Comparison of ENCODE assay signal across 8 cellular contexts in the genomic region with DNA sequence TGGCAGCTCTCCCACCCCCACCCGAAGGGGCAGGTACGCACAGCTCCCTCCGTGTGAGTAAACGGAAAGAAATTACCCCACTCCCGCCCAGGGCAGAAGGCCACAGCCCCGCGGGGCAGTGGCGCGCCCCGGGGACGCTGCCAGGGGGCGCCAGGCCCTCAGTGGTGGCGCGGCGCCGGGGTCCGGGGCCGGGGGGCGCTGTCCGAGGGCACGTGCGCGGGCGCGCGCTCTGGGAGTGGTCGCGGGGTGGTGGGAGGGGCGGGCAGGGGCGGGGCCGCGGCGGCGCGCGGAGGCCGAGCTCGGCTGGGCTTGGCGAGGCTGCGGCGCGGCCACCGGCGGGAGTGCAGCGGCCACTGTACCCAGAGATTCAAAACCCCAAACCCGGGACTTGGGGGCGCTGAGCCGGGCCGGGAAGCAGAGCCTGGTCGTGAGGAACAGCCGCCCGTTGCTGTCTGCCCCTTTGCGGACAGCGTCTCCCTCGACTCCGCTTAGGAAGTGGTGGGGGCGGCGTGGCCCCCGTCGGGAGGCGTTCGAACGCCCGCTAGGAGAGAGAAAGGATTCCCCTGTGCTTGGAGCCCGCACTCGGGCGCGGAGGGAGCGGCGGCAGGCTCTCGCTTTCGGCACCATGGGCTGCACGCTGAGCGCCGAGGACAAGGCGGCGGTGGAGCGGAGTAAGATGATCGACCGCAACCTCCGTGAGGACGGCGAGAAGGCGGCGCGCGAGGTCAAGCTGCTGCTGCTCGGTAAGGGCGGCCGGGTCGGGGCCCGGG. TPM values are rescaled to one million over a fixed set of nuclear protein-coding genes. Genes with fewer than 3 reads are reported as not detected.
DNase-seq lines count a peak whose midpoint lies in the region; ATAC-seq, FAIRE-seq and TF ChIP-seq lines count a peak whose summit lies in the region.

Gene GNAI1 (plus strand): TSS at position 296 of the 770 bp plus-strand sequence. CDS start 330 bp downstream, at position 626.

- no peak within 1 kb of the TSS for H3K27ac Mint-ChIP-seq in activated naive CD4-positive, alpha-beta T cell treated with anti-CD3 and anti-CD28 coated beads, Interleukin-2, amount 10 ng/mL, durations not matched to agents 7 days and 5 days
- H3K27ac Mint-ChIP-seq in natural killer cell treated with Interleukin-12 subunit alpha and Interleukin-12 subunit beta and Interleukin-15 and Interleukin-18, amount 100 ng/mL, for 72 hours = no peak within 1 kb of the TSS

- no peak for FAIRE-seq in frontal cortex (lab: Jason Lieb, UNC)

- DNase-seq in NCI-H69 (lab: John Stamatoyannopoulos, UW) = peak; percentile 96
- peak; percentile 38 for DNase-seq in activated naive CD4-positive, alpha-beta T cell treated with anti-CD3 and anti-CD28 coated beads, Interleukin-2, amount 10 ng/mL, durations not matched to agents 7 days and 5 days
- DNase-seq in frontal cortex (ENCODE audit: low spot score in 2 of 2) = peak; percentile 59 to 78
- no peak for DNase-seq in natural killer cell treated with Interleukin-12 subunit alpha and Interleukin-12 subunit beta and Interleukin-15 and Interleukin-18, amount 100 ng/mL, for 72 hours (ENCODE audit: low spot score)
- peak; percentile 86 for DNase-seq in upper lobe of right lung

- H3K27me3 ChIP-seq in upper lobe of right lung = no peaks in the 10 kb centered on the region

- H3K9ac ChIP-seq in ES-I3 (ENCODE audit: low read depth, low read length) = peak within 1 kb of the TSS; percentile 95

- intact Hi-C loops in upper lobe of right lung (cut with DNase I) = no loop called here

- ATAC-seq in HG02798 (IDR thresholded peaks at IDR 0.05; ENCODE audit: poor library complexity, unreplicated experiment) (peak; percentile 39), upper lobe of right lung (peak; percentile 90), GM21515 (IDR thresholded peaks at IDR 0.05; ENCODE audit: unreplicated experiment) (no peak)
- ATAC-seq in natural killer cell treated with Interleukin-12 subunit alpha and Interleukin-12 subunit beta and Interleukin-15 and Interleukin-18, amount 100 ng/mL, for 72 hours = peak; percentile 66 to 69

- H3K36me3 ChIP-seq in ES-I3 (ENCODE audit: insufficient read depth, low read length) (no peaks in the 10 kb centered on the region), upper lobe of right lung (no peaks in the 10 kb centered on the region)

- peak; percentile 29 for TF ChIP-seq CTCF in upper lobe of right lung (IDR thresholded peaks at IDR 0.05)

- H3K4me3 Mint-ChIP-seq in activated naive CD4-positive, alpha-beta T cell treated with anti-CD3 and anti-CD28 coated beads, Interleukin-2, amount 10 ng/mL, durations not matched to agents 7 days and 5 days = peak within 1 kb of the TSS; percentile 71
- H3K4me3 Mint-ChIP-seq in natural killer cell treated with Interleukin-12 subunit alpha and Interleukin-12 subunit beta and Interleukin-15 and Interleukin-18, amount 100 ng/mL, for 72 hours = peak within 1 kb of the TSS; percentile 71

- peaks cover 49% of the 10 kb centered on the region for H3K27me3 Mint-ChIP-seq in activated naive CD4-positive, alpha-beta T cell treated with anti-CD3 and anti-CD28 coated beads, Interleukin-2, amount 10 ng/mL, durations not matched to agents 7 days and 5 days
- H3K27me3 Mint-ChIP-seq in natural killer cell treated with Interleukin-12 subunit alpha and Interleukin-12 subunit beta and Interleukin-15 and Interleukin-18, amount 100 ng/mL, for 72 hours = peaks cover 30 to 41% of the 10 kb centered on the region in 2 donors

- H3K4me3 ChIP-seq in upper lobe of right lung = peak within 1 kb of the TSS; percentile 86

- no peaks in the 10 kb centered on the region for H3K36me3 Mint-ChIP-seq in activated naive CD4-positive, alpha-beta T cell treated with anti-CD3 and anti-CD28 coated beads, Interleukin-2, amount 10 ng/mL, durations not matched to agents 7 days and 5 days
- H3K36me3 Mint-ChIP-seq in natural killer cell treated with Interleukin-12 subunit alpha and Interleukin-12 subunit beta and Interleukin-15 and Interleukin-18, amount 100 ng/mL, for 72 hours = peaks cover 17% of the 10 kb centered on the region

- CTCF ChIA-PET in activated naive CD4-positive, alpha-beta T cell treated with anti-CD3 and anti-CD28 coated beads, Interleukin-2, amount 10 ng/mL, durations not matched to agents 7 days and 5 days (lab: Charles Lee) = interaction anchor here (1.1 to 1.5 kb wide), 3 partner anchors 28 to 38 kb away, joined by 3 to 4 read pairs (median 4); no protein-coding TSS in a partner anchor

- peak within 1 kb of the TSS; percentile 85 for H3K27ac ChIP-seq in upper lobe of right lung

- H3K9me3 ChIP-seq in ES-I3 (ENCODE audit: control insufficient read depth, insufficient read depth, low read length) (no peaks in the 10 kb centered on the region), upper lobe of right lung (no peaks in the 10 kb centered on the region)

- no peaks in the 10 kb centered on the region for H3K9me3 Mint-ChIP-seq in activated naive CD4-positive, alpha-beta T cell treated with anti-CD3 and anti-CD28 coated beads, Interleukin-2, amount 10 ng/mL, durations not matched to agents 7 days and 5 days
- peaks cover 9% of the 10 kb centered on the region for H3K9me3 Mint-ChIP-seq in natural killer cell treated with Interleukin-12 subunit alpha and Interleukin-12 subunit beta and Interleukin-15 and Interleukin-18, amount 100 ng/mL, for 72 hours

- peaks cover 12% of the 10 kb centered on the region for H3K4me1 ChIP-seq in ES-I3 (ENCODE audit: insufficient read depth, low read length)
- H3K4me1 ChIP-seq in upper lobe of right lung = peaks cover 27% of the 10 kb centered on the region

- H3K4me1 Mint-ChIP-seq in activated naive CD4-positive, alpha-beta T cell treated with anti-CD3 and anti-CD28 coated beads, Interleukin-2, amount 10 ng/mL, durations not matched to agents 7 days and 5 days = peaks cover 23% of the 10 kb centered on the region
- H3K4me1 Mint-ChIP-seq in natural killer cell treated with Interleukin-12 subunit alpha and Interleukin-12 subunit beta and Interleukin-15 and Interleukin-18, amount 100 ng/mL, for 72 hours (ENCODE audit: low read depth in 2 of 2) = peaks cover 12 to 15% of the 10 kb centered on the region in 2 donors

RNA-seq across cellular contexts. Expression of gene GNAI1, which starts in this region (rescaled TPM):
- total RNA-seq in frontal cortex (152 TPM), upper lobe of right lung (36.0 TPM)
- 1 to 10 TPM in 1 of 2 donors, not detected in 1; 1.2 TPM for total RNA-seq in natural killer cell treated with Interleukin-12 subunit alpha and Interleukin-12 subunit beta and Interleukin-15 and Interleukin-18, amount 100 ng/mL, for 72 hours

Comparison
In these comparisons a context has a peak if more than half of its experiments do, and no peak if none do; other contexts are left out.
1. RNA of gene GNAI1 (total RNA-seq): 152 TPM in frontal cortex (single experiment) and 36.0 TPM in upper lobe of right lung (single experiment); 1.2 TPM in natural killer cell treated with Interleukin-12 subunit alpha and Interleukin-12 subunit beta and Interleukin-15 and Interleukin-18, amount 100 ng/mL, for 72 hours; every median in the first group is over 10 times any median in the second.